In genomic region chr7:5443678-5444077, GRCh38 we compare ENCODE assay signal across 20 cellular contexts.
"Had no signal": no experiment of that assay in that cellular context is flagged by ENCODE, and none has a peak within 500 bp of the region (broad histone marks: within the 10 kb centered on the region; RNA-seq: fewer than 3 reads in every experiment).

No MANE protein-coding gene starts in this region.

- H3K36me3 ChIP-seq: breast epithelium, esophagus squamous epithelium, heart left ventricle, upper lobe of left lung had no signal

- DNase-seq: activated gamma-delta T cell treated with Interleukin-2 at 50 U/mL for 16 hours; activated T-cell treated with anti-CD3 and anti-CD28 coated beads, Interleukin-2, amount 50 U/mL, for 1 hour; dorsolateral prefrontal cortex; effector memory CD8-positive, alpha-beta T cell; esophagus squamous epithelium; heart left ventricle; islet precursor cell; left cardiac atrium; occipital lobe; stimulated activated CD4-positive, alpha-beta T cell treated with anti-CD3 and anti-CD28 coated beads, Interleukin-4, amount 100 ng/mL, for 24 hours; stimulated activated naive CD4-positive, alpha-beta T cell treated with Interleukin-2 at 50 U/mL for 16 hours; T-helper 1 cell; T-helper 9 cell; upper lobe of left lung had no signal

- H3K4me1 Mint-ChIP-seq: activated naive CD4-positive, alpha-beta T cell treated with anti-CD3 and anti-CD28 coated beads, Interleukin-2, amount 50 U/mL, for 24 hours; central memory CD8-positive, alpha-beta T cell; memory B cell had no signal

- H3K27me3 ChIP-seq: breast epithelium, dorsolateral prefrontal cortex, esophagus squamous epithelium, heart left ventricle, upper lobe of left lung had no signal

- H3K4me3 ChIP-seq: breast epithelium, dorsolateral prefrontal cortex, esophagus squamous epithelium, heart left ventricle, upper lobe of left lung had no signal

- ATAC-seq: effector memory CD8-positive, alpha-beta T cell; heart left ventricle; left cardiac atrium; natural killer cell treated with Interleukin-12 subunit alpha and Interleukin-12 subunit beta and Interleukin-15 and Interleukin-18, amount 100 ng/mL, for 72 hours; WTC11 had no signal

- H3K36me3 Mint-ChIP-seq: activated naive CD4-positive, alpha-beta T cell treated with anti-CD3 and anti-CD28 coated beads, Interleukin-2, amount 50 U/mL, for 24 hours; natural killer cell treated with Interleukin-12 subunit alpha and Interleukin-12 subunit beta and Interleukin-15 and Interleukin-18, amount 100 ng/mL, for 72 hours; WTC11 had no signal

- H3K27ac Mint-ChIP-seq: activated naive CD4-positive, alpha-beta T cell treated with anti-CD3 and anti-CD28 coated beads, Interleukin-2, amount 50 U/mL, for 24 hours; effector memory CD8-positive, alpha-beta T cell; memory B cell; natural killer cell treated with Interleukin-12 subunit alpha and Interleukin-12 subunit beta and Interleukin-15 and Interleukin-18, amount 100 ng/mL, for 72 hours; WTC11 had no signal

- H3K4me1 ChIP-seq: breast epithelium had no signal

- H3K4me3 Mint-ChIP-seq: activated naive CD4-positive, alpha-beta T cell treated with anti-CD3 and anti-CD28 coated beads, Interleukin-2, amount 50 U/mL, for 24 hours; central memory CD8-positive, alpha-beta T cell; effector memory CD8-positive, alpha-beta T cell; memory B cell; natural killer cell treated with Interleukin-12 subunit alpha and Interleukin-12 subunit beta and Interleukin-15 and Interleukin-18, amount 100 ng/mL, for 72 hours; WTC11 had no signal

- H3K9me3 ChIP-seq: breast epithelium, esophagus squamous epithelium, heart left ventricle, upper lobe of left lung had no signal

- H3K9me3 Mint-ChIP-seq: activated naive CD4-positive, alpha-beta T cell treated with anti-CD3 and anti-CD28 coated beads, Interleukin-2, amount 50 U/mL, for 24 hours; central memory CD8-positive, alpha-beta T cell; effector memory CD8-positive, alpha-beta T cell; memory B cell; natural killer cell treated with Interleukin-12 subunit alpha and Interleukin-12 subunit beta and Interleukin-15 and Interleukin-18, amount 100 ng/mL, for 72 hours; WTC11 had no signal

- H3K27me3 Mint-ChIP-seq: activated naive CD4-positive, alpha-beta T cell treated with anti-CD3 and anti-CD28 coated beads, Interleukin-2, amount 50 U/mL, for 24 hours; central memory CD8-positive, alpha-beta T cell; effector memory CD8-positive, alpha-beta T cell; natural killer cell treated with Interleukin-12 subunit alpha and Interleukin-12 subunit beta and Interleukin-15 and Interleukin-18, amount 100 ng/mL, for 72 hours had no signal

- H3K27ac ChIP-seq: breast epithelium, esophagus squamous epithelium, heart left ventricle, upper lobe of left lung had no signal
